Comparison of ENCODE assay signal across 1 cellular context in genomic region chr11:18394300-18394927, GRCh38.
TF ChIP-seq lines count a peak whose summit lies in the region.

TSS of gene LDHA (plus strand) at chr11:18394563. CDS start at chr11:18396843, 2,280 bp downstream.

TF ChIP-seq in HCT116, 20 proteins besides CTCF, POLR2A, EP300 and RAD21 (continued from another document):
- TF ChIP-seq, protein P1, sequence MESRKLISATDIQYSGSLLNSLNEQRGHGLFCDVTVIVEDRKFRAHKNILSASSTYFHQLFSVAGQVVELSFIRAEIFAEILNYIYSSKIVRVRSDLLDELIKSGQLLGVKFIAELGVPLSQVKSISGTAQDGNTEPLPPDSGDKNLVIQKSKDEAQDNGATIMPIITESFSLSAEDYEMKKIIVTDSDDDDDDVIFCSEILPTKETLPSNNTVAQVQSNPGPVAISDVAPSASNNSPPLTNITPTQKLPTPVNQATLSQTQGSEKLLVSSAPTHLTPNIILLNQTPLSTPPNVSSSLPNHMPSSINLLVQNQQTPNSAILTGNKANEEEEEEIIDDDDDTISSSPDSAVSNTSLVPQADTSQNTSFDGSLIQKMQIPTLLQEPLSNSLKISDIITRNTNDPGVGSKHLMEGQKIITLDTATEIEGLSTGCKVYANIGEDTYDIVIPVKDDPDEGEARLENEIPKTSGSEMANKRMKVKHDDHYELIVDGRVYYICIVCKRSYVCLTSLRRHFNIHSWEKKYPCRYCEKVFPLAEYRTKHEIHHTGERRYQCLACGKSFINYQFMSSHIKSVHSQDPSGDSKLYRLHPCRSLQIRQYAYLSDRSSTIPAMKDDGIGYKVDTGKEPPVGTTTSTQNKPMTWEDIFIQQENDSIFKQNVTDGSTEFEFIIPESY (IDR thresholded peaks at IDR 0.05; ENCODE audit: extremely low read depth, insufficient replicate concordance, low read length): peak; percentile 78
- peak; percentile 99 for TF ChIP-seq SIN3A (IDR thresholded peaks at IDR 0.05; ENCODE audit: low read depth)
- TF ChIP-seq ZNF274 (IDR thresholded peaks at IDR 0.05; ENCODE audit: low read depth, low read length): no peak
- TF ChIP-seq EZH2 (IDR thresholded peaks at IDR 0.05): no peak
- no peak for TF ChIP-seq SRF (IDR thresholded peaks at IDR 0.05; ENCODE audit: low read depth)
- peak; percentile 87 for TF ChIP-seq CBX3 (IDR thresholded peaks at IDR 0.05; ENCODE audit: low read depth)
- no peak for TF ChIP-seq EZH2phosphoT487 (IDR thresholded peaks at IDR 0.05; ENCODE audit: borderline replicate concordance)
- TF ChIP-seq EGR1 (IDR thresholded peaks at IDR 0.05; ENCODE audit: low read depth): 0 out of 2 replicates have a peak, but pooled peaks have one; percentile 43
- TF ChIP-seq POLR2AphosphoS5 (IDR thresholded peaks at IDR 0.05; ENCODE audit: low read depth, low read length): peak; percentile 99
- no peak for TF ChIP-seq ATF3 (IDR thresholded peaks at IDR 0.05)
- no peak for TF ChIP-seq YY1 (IDR thresholded peaks at IDR 0.05; ENCODE audit: extremely low read depth, insufficient replicate concordance, low read depth, low read length)
TF ChIP-seq in HCT116: peak in this region for 10.
